Comparison of ENCODE assay signal across 16 cellular contexts in genomic region chr5:9467199-9468069, GRCh38.
DNase-seq lines count a peak whose midpoint lies in the region; ATAC-seq and TF ChIP-seq lines count a peak whose summit lies in the region.
"Had no signal": no experiment of that assay in that cellular context is flagged by ENCODE, and none has a peak within 500 bp of the region (broad histone marks: within the 10 kb centered on the region; RNA-seq: fewer than 3 reads in every experiment).

No MANE protein-coding gene starts in this region.

- TF ChIP-seq RAD21 in IMR-90 (IDR thresholded peaks at IDR 0.05; ENCODE audit: low read length): no peak

- H4K8ac ChIP-seq in IMR-90 (ENCODE audit: low read depth in 2 of 2, low read length in 2 of 2): peak overlapping the region in 1 of 2 experiments; percentile 25; a peak in 1 of 4 replicates

- H3K4me3 ChIP-seq in IMR-90 (ENCODE audit: insufficient read depth, low read depth, low read length) (no peak overlapping the region), mesodermal cell (ENCODE audit: extremely low read depth, insufficient read depth, low read length, poor library complexity, severe bottlenecking) (no peak overlapping the region), upper lobe of right lung (no peak overlapping the region), Caco-2 (ENCODE audit: low read depth, low read length) (no peak overlapping the region)
- H3K4me3 ChIP-seq: stomach had no signal

- H3K27me3 Mint-ChIP-seq in MCF 10A (ENCODE audit: insufficient read depth, unreplicated experiment): no peaks in the 10 kb centered on the region
- H3K27me3 Mint-ChIP-seq in Caco-2 (ENCODE audit: insufficient read depth, unreplicated experiment): no peaks in the 10 kb centered on the region
- H3K27me3 Mint-ChIP-seq: CD4-positive, CD25-positive, alpha-beta regulatory T cell had no signal

- H3K9ac ChIP-seq in IMR-90 (ENCODE audit: low read depth, low read length): no peak overlapping the region

- peaks cover 3 to 35% of the 10 kb centered on the region in 2 experiments; a peak in 3 of 4 replicates for H3K79me1 ChIP-seq in IMR-90 (ENCODE audit: low read depth in 1 of 2, low read length in 2 of 2)

- peak overlapping the region; percentile 3; the same call in 1 of the 2 replicates for H2BK120ac ChIP-seq in IMR-90 (ENCODE audit: low read depth, low read length)

- H3K9me3 ChIP-seq in IMR-90 (ENCODE audit: control insufficient read depth, insufficient read depth, low read length) (no peaks in the 10 kb centered on the region), mesodermal cell (ENCODE audit: control insufficient read depth, low read length) (peaks cover 3% of the 10 kb centered on the region), upper lobe of right lung (no peaks in the 10 kb centered on the region), Caco-2 (no peaks in the 10 kb centered on the region)
- H3K9me3 ChIP-seq: stomach had no signal

- no peak overlapping the region for H4K5ac ChIP-seq in IMR-90 (ENCODE audit: low read depth, low read length)

- peak overlapping the region; percentile 28 for H3K4ac ChIP-seq in IMR-90 (ENCODE audit: low read depth, low read length)

- H4K91ac ChIP-seq in IMR-90 (ENCODE audit: insufficient read depth, low read depth, low read length): 0 out of 2 replicates have a peak overlapping the region, but pooled peaks have one; percentile 36

- peak overlapping the region; percentile 44 for H2AFZ ChIP-seq in IMR-90 (replicated peaks; ENCODE audit: low read length, poor library complexity)

- H3K4me2 ChIP-seq in IMR-90 (ENCODE audit: low read depth, low read length): no peak overlapping the region

- H3K9me3 Mint-ChIP-seq in MCF 10A (ENCODE audit: unreplicated experiment) (no peaks in the 10 kb centered on the region), Caco-2 (ENCODE audit: unreplicated experiment) (no peaks in the 10 kb centered on the region)

- DNase-seq in IMR-90: no peak
- peak; percentile 84 for DNase-seq in MCF 10A (ENCODE audit: unreplicated experiment)
- peak; percentile 40 for DNase-seq in upper lobe of right lung
- no peak for DNase-seq in Caco-2
- no peak for DNase-seq in DMS153 treated with DMSO at 0.1 percent for 48 hours (lab: John Stamatoyannopoulos, UW; ENCODE audit: unreplicated experiment)
- DNase-seq in medulla oblongata (ENCODE audit: extremely low spot score): no peak
- DNase-seq in middle frontal gyrus (ENCODE audit: extremely low spot score, low spot score): no peak
- DNase-seq: activated naive CD4-positive, alpha-beta T cell treated with Interleukin-2 at 50 U/mL for 16 hours; CD4-positive, CD25-positive, alpha-beta regulatory T cell; NCI-H146; NCI-H526; retina; stomach; T-helper 9 cell had no signal

- H3K36me3 Mint-ChIP-seq in MCF 10A (ENCODE audit: insufficient read depth, unreplicated experiment) (no peaks in the 10 kb centered on the region), Caco-2 (ENCODE audit: insufficient read depth, unreplicated experiment) (peaks cover 5% of the 10 kb centered on the region)
- H3K36me3 Mint-ChIP-seq: CD4-positive, CD25-positive, alpha-beta regulatory T cell had no signal

- ATAC-seq in IMR-90 (ENCODE audit: low read depth) (peak; percentile 24), upper lobe of right lung (no peak)
- ATAC-seq: Right ventricle myocardium inferior had no signal

- peak overlapping the region; percentile 68; the same call in 1 of the 2 replicates for H2AK5ac ChIP-seq in IMR-90 (ENCODE audit: low read depth, low read length)

- H3K27me3 ChIP-seq in IMR-90 (ENCODE audit: control insufficient read depth, insufficient read depth, low read length): no peaks in the 10 kb centered on the region
- H3K27me3 ChIP-seq in upper lobe of right lung: no peaks in the 10 kb centered on the region
- no peaks in the 10 kb centered on the region for H3K27me3 ChIP-seq in Caco-2 (replicated peaks; ENCODE audit: control insufficient read depth, insufficient read depth, low read length)
- H3K27me3 ChIP-seq: stomach had no signal

- 0 out of 2 replicates have a peak overlapping the region, but pooled peaks have one; percentile 35 for H3K14ac ChIP-seq in IMR-90 (replicated peaks; ENCODE audit: low read depth, low read length)

- H3K27ac Mint-ChIP-seq in MCF 10A (ENCODE audit: low read depth, unreplicated experiment) (peak overlapping the region; percentile 91), Caco-2 (ENCODE audit: unreplicated experiment) (no peak overlapping the region)
- H3K27ac Mint-ChIP-seq: CD4-positive, CD25-positive, alpha-beta regulatory T cell had no signal

- no peak overlapping the region for H3K56ac ChIP-seq in IMR-90 (ENCODE audit: extremely low read depth, insufficient read depth, low read length)

- TF ChIP-seq POLR2A in IMR-90 (IDR thresholded peaks at IDR 0.05; ENCODE audit: low read depth, low read length): no peak

- H3K23ac ChIP-seq in IMR-90 (ENCODE audit: low read depth, low read length): no peak overlapping the region

- H2BK5ac ChIP-seq in IMR-90 (ENCODE audit: low read depth, low read length, poor library complexity, severe bottlenecking): peak overlapping the region; percentile 32

- peaks cover 4% of the 10 kb centered on the region; the same call in 1 of the 2 replicates for H3K9me1 ChIP-seq in IMR-90 (ENCODE audit: insufficient read depth, low read length)

- dilution Hi-C loops in IMR-90 (cut with HindIII; ENCODE audit: low sequenced_read_pairs, unreplicated experiment): no loop called here

- H3K36me3 ChIP-seq in IMR-90 (ENCODE audit: control insufficient read depth, insufficient read depth, low read length) (no peaks in the 10 kb centered on the region), mesodermal cell (ENCODE audit: control insufficient read depth, insufficient read depth, low read length) (peaks cover 20% of the 10 kb centered on the region), upper lobe of right lung (no peaks in the 10 kb centered on the region), Caco-2 (ENCODE audit: control insufficient read depth, insufficient read depth, low read length) (no peaks in the 10 kb centered on the region)
- H3K36me3 ChIP-seq: stomach had no signal

- CTCF ChIA-PET in IMR-90 (lab: Yijun Ruan, JAX): no interaction called here
- CTCF ChIA-PET in MCF 10A (lab: Yijun Ruan, JAX): interaction anchor here (0.5 to 1.7 kb wide), 8 partner anchors 9 to 1551 kb away, joined by 3 to 5 read pairs (median 3); no protein-coding TSS in a partner anchor
- CTCF ChIA-PET in Caco-2 (lab: Charles Lee): no interaction called here

- BruUV-seq in IMR-90 (replicated peaks; lab: Mats Ljungman, UMichigan) (no TSS peak), MCF 10A (replicated peaks; lab: Mats Ljungman, UMichigan) (no TSS peak), Caco-2 (replicated peaks; lab: Mats Ljungman, UMichigan) (no TSS peak)

- peaks cover 26% of the 10 kb centered on the region for H3K4me1 Mint-ChIP-seq in MCF 10A (ENCODE audit: insufficient read depth, unreplicated experiment)
- no peaks in the 10 kb centered on the region for H3K4me1 Mint-ChIP-seq in Caco-2 (ENCODE audit: low read depth, unreplicated experiment)
- H3K4me1 Mint-ChIP-seq: CD4-positive, CD25-positive, alpha-beta regulatory T cell had no signal

- peaks cover 3% of the 10 kb centered on the region; the same call in 1 of the 2 replicates for H4K20me1 ChIP-seq in IMR-90 (ENCODE audit: insufficient read depth, low read length)

- intact Hi-C loops in IMR-90 (cut with micrococcal nuclease): no loop called here
- intact Hi-C loops in MCF 10A (cut with micrococcal nuclease): no loop called here
- intact Hi-C loops in upper lobe of right lung (cut with DNase I): no loop called here
- intact Hi-C loops in Caco-2 (cut with micrococcal nuclease; ENCODE audit: unreplicated experiment): no loop called here

- H3K4me1 ChIP-seq in IMR-90 (ENCODE audit: control insufficient read depth, insufficient read depth, low read length) (peaks cover 4% of the 10 kb centered on the region), mesodermal cell (ENCODE audit: control insufficient read depth, insufficient read depth, low read length, poor library complexity, severe bottlenecking) (peaks cover 11% of the 10 kb centered on the region), upper lobe of right lung (no peaks in the 10 kb centered on the region), Caco-2 (no peaks in the 10 kb centered on the region)
- H3K4me1 ChIP-seq: stomach had no signal

- H3K27ac ChIP-seq in IMR-90 (ENCODE audit: insufficient read depth, low read length) (no peak overlapping the region), mesodermal cell (ENCODE audit: low read depth, low read length, severe bottlenecking) (peak overlapping the region; percentile 79), upper lobe of right lung (no peak overlapping the region)

- TF ChIP-seq CTCF in IMR-90 (conservative IDR thresholded peaks at IDR 0.05; ENCODE audit: low read depth, low read length) (no peak), MCF 10A (IDR thresholded peaks at IDR 0.05; ENCODE audit: unreplicated experiment) (no peak), upper lobe of right lung (IDR thresholded peaks at IDR 0.05) (no peak), Caco-2 (IDR thresholded peaks at IDR 0.05; ENCODE audit: insufficient read depth in 1 of 2, low read depth in 1 of 2, low read length in 1 of 2, severe bottlenecking in 1 of 2, unreplicated experiment in 1 of 2) (no peak)

- no peak overlapping the region for H2AK9ac ChIP-seq in IMR-90 (replicated peaks; ENCODE audit: low read depth, low read length, poor library complexity)

- in situ Hi-C loops in IMR-90 (cut with MboI; ENCODE audit: low sequenced_read_pairs): no loop called here

- H3K4me3 Mint-ChIP-seq in MCF 10A (ENCODE audit: unreplicated experiment) (no peak overlapping the region), Caco-2 (ENCODE audit: unreplicated experiment) (no peak overlapping the region)
- H3K4me3 Mint-ChIP-seq: CD4-positive, CD25-positive, alpha-beta regulatory T cell had no signal

- WGBS in IMR-90 (ENCODE audit: extremely low coverage in 2 of 2, insufficient read length in 1 of 2), 2 experiments: 100% methylated on average over 2 of the region's 13 CpGs; no CpG with 5 or more reads in 1 of the 2 experiments
- 83 to 84% methylated on average over 7 to 9 of the region's 13 CpGs for WGBS in mesodermal cell (ENCODE audit: insufficient coverage in 2 of 2), 2 experiments

- POLR2A ChIA-PET in IMR-90 (lab: Charles Lee; ENCODE audit: unreplicated experiment): interaction anchor here (0.7 kb wide), 1 partner anchor 16 kb away, joined by 3 read pairs; no protein-coding TSS in a partner anchor
- POLR2A ChIA-PET in MCF 10A (lab: Yijun Ruan, JAX): interaction anchor here (0.5 to 2.1 kb wide), 9 partner anchors 9 to 1071 kb away, joined by 3 to 9 read pairs (median 4); no protein-coding TSS in a partner anchor
- POLR2A ChIA-PET in Caco-2 (lab: Charles Lee): no interaction called here

- no peak overlapping the region for H2BK20ac ChIP-seq in IMR-90 (ENCODE audit: low read depth, low read length)

- H3K18ac ChIP-seq in IMR-90 (ENCODE audit: low read depth, low read length): no peak overlapping the region

- H2BK15ac ChIP-seq in IMR-90 (ENCODE audit: low read depth, low read length): no peak overlapping the region

TF ChIP-seq in IMR-90, 13 proteins besides CTCF, POLR2A, EP300 and RAD21 (continues in another document):
- no peak for TF ChIP-seq MAFK (IDR thresholded peaks at IDR 0.05; ENCODE audit: low read depth, low read length)

Comparison
In these comparisons a context has a peak if more than half of its experiments do, and no peak if none do; other contexts are left out.
1. DNase-seq: peak in MCF 10A (single experiment) and upper lobe of right lung (single experiment); none in IMR-90 (single experiment), Caco-2 (0 of 2), DMS153 treated with DMSO at 0.1 percent for 48 hours (single experiment), medulla oblongata (single experiment) and middle frontal gyrus (single experiment).